In the genomic region with DNA sequence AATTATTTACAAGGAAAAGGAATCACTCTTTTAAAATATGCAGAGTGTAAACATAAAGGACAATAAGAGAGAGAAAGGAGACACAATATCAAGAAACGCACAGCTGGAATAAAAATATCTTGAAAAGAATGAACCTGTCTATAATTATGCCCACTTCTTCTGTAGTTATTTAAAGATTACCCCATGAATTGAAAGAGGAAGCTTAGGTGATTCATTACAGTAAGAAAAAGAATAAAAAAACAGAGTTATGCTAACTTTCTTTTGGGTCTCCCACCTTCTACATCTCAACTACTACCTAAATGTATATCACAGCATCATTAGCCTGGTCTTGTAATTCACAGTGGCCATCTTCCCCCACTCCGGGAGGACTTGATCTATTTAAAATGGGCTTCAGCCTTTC, we compare ENCODE assay signal across 22 cellular contexts.
DNase-seq lines count a peak whose midpoint lies in the region; ATAC-seq and TF ChIP-seq lines count a peak whose summit lies in the region.
"Had no signal": no experiment of that assay in that cellular context is flagged by ENCODE, and none has a peak within 500 bp of the region (broad histone marks: within the 10 kb centered on the region; RNA-seq: fewer than 3 reads in every experiment).

No MANE protein-coding gene starts in this region.

- no peak overlapping the region for H2AFZ ChIP-seq in Karpas-422 (ENCODE audit: low read length)
- no peak overlapping the region for H2AFZ ChIP-seq in smooth muscle cell (ENCODE audit: low read depth)

- peaks cover 33 to 50% (median 40%) of the 10 kb centered on the region in 10 experiments for H3K4me1 ChIP-seq in BLaER1 treated with 17β-estradiol and CSF1 and Interleukin-3, amounts not matched to agents 10 nM and 100 nM
- H3K4me1 ChIP-seq in Karpas-422 (ENCODE audit: low read length), result peaks cover 18% of the 10 kb centered on the region
- no peaks in the 10 kb centered on the region for H3K4me1 ChIP-seq in smooth muscle cell (ENCODE audit: low read depth)
- H3K4me1 ChIP-seq: ascending aorta, SJCRH30, stomach, tibial nerve had no signal

- H4K20me1 ChIP-seq in BLaER1 treated with 17β-estradiol and CSF1 and Interleukin-3, amounts not matched to agents 10 nM and 100 nM, result no peaks in the 10 kb centered on the region
- H4K20me1 ChIP-seq in Karpas-422 (ENCODE audit: insufficient read depth, low read depth, low read length) (no peaks in the 10 kb centered on the region), smooth muscle cell (ENCODE audit: low read depth) (no peaks in the 10 kb centered on the region)

- TF ChIP-seq CTCF in GM12864 (IDR thresholded peaks at IDR 0.05; ENCODE audit: low read depth, low read length, missing control alignments) (no peak), activated B cell treated with CpG ODN at 0.5 μM for 24 hours (IDR thresholded peaks at IDR 0.05) (no peak), smooth muscle cell (IDR thresholded peaks at IDR 0.05; ENCODE audit: borderline replicate concordance, insufficient read depth, poor library complexity, severe bottlenecking) (no peak)

- H3K36me3 ChIP-seq in BLaER1 treated with 17β-estradiol and CSF1 and Interleukin-3, amounts not matched to agents 10 nM and 100 nM, result no peaks in the 10 kb centered on the region
- H3K36me3 ChIP-seq in Karpas-422 (ENCODE audit: insufficient read depth, low read length), result no peaks in the 10 kb centered on the region
- H3K36me3 ChIP-seq in smooth muscle cell (ENCODE audit: low read depth), result no peaks in the 10 kb centered on the region
- H3K36me3 ChIP-seq: ascending aorta, MG63, SJCRH30, stomach, tibial nerve had no signal

- WGBS in smooth muscle cell (ENCODE audit: low lambda C conversion rate), result 86% methylated on average over 2 of the region's 2 CpGs

- peak; percentile 23 for ATAC-seq in activated B cell treated with CpG ODN at 0.5 μM for 24 hours (ENCODE audit: low read depth)

- H3K4me1 Mint-ChIP-seq in activated B cell treated with CpG ODN at 0.5 μM for 24 hours, result peaks cover 81% of the 10 kb centered on the region

- peak overlapping the region; percentile 88 for H3K27ac Mint-ChIP-seq in activated B cell treated with CpG ODN at 0.5 μM for 24 hours
- H3K27ac Mint-ChIP-seq: activated naive CD4-positive, alpha-beta T cell treated with anti-CD3 and anti-CD28 coated beads, Interleukin-2, amount 10 ng/mL, durations not matched to agents 7 days and 5 days; CD8-positive, alpha-beta memory T cell had no signal

- H3K4me3 ChIP-seq in BLaER1 treated with 17β-estradiol and CSF1 and Interleukin-3, amounts not matched to agents 10 nM and 100 nM, result no peak overlapping the region
- H3K4me3 ChIP-seq in GM12864 (ENCODE audit: low read depth, low read length), result peak overlapping the region; percentile 3; the same call in 1 of the 2 replicates
- H3K4me3 ChIP-seq in Karpas-422 (ENCODE audit: low read length), result no peak overlapping the region
- H3K4me3 ChIP-seq in smooth muscle cell, result no peak overlapping the region
- H3K4me3 ChIP-seq: ascending aorta, MG63, SJCRH30, stomach, tibial nerve had no signal

- CTCF ChIA-PET in activated B cell treated with CpG ODN at 0.5 μM for 24 hours (lab: Charles Lee), result interaction anchor here (0.5 to 1.9 kb wide), 4 partner anchors 137 to 183 kb away, joined by 3 to 9 read pairs (median 4); no protein-coding TSS in a partner anchor

- peaks cover 10% of the 10 kb centered on the region for H3K36me3 Mint-ChIP-seq in activated B cell treated with CpG ODN at 0.5 μM for 24 hours (ENCODE audit: low read depth)
- H3K36me3 Mint-ChIP-seq: activated naive CD4-positive, alpha-beta T cell treated with anti-CD3 and anti-CD28 coated beads, Interleukin-2, amount 10 ng/mL, durations not matched to agents 7 days and 5 days; CD8-positive, alpha-beta memory T cell had no signal

- H3K9me3 ChIP-seq in BLaER1 treated with 17β-estradiol and CSF1 and Interleukin-3, amounts not matched to agents 10 nM and 100 nM (replicated peaks in 1 of 11), result no peaks in the 10 kb centered on the region
- H3K9me3 ChIP-seq in Karpas-422 (ENCODE audit: low read length) (no peaks in the 10 kb centered on the region), smooth muscle cell (replicated peaks; ENCODE audit: low read depth) (no peaks in the 10 kb centered on the region)
- H3K9me3 ChIP-seq: ascending aorta, MG63, SJCRH30, stomach, tibial nerve had no signal

- peak overlapping the region; percentile 84 for H3K4me3 Mint-ChIP-seq in activated B cell treated with CpG ODN at 0.5 μM for 24 hours
- H3K4me3 Mint-ChIP-seq: activated naive CD4-positive, alpha-beta T cell treated with anti-CD3 and anti-CD28 coated beads, Interleukin-2, amount 10 ng/mL, durations not matched to agents 7 days and 5 days; CD8-positive, alpha-beta memory T cell had no signal

- intact Hi-C loops in activated B cell treated with CpG ODN at 0.5 μM for 24 hours (cut with micrococcal nuclease), result loop anchor here (2.0 kb wide), 2 partner anchors 18 to 78 kb away; no protein-coding TSS in a partner anchor

- peak overlapping the region; percentile 12 to 74 (median 62); a peak in 18 of 22 replicates for H3K4me2 ChIP-seq in BLaER1 treated with 17β-estradiol and CSF1 and Interleukin-3, amounts not matched to agents 10 nM and 100 nM
- H3K4me2 ChIP-seq in Karpas-422 (ENCODE audit: low read depth, low read length, poor library complexity, severe bottlenecking) (peak overlapping the region; percentile 9), smooth muscle cell (no peak overlapping the region)

- H3K9ac ChIP-seq in BLaER1 treated with 17β-estradiol and CSF1 and Interleukin-3, amounts not matched to agents 10 nM and 100 nM, result no peak overlapping the region
- no peak overlapping the region for H3K9ac ChIP-seq in Karpas-422 (ENCODE audit: low read length)
- no peak overlapping the region for H3K9ac ChIP-seq in smooth muscle cell (ENCODE audit: low read depth)

- H3K27me3 ChIP-seq in BLaER1 treated with 17β-estradiol and CSF1 and Interleukin-3, amounts not matched to agents 10 nM and 100 nM, result no peaks in the 10 kb centered on the region
- no peaks in the 10 kb centered on the region for H3K27me3 ChIP-seq in Karpas-422 (ENCODE audit: low read length)
- peaks cover 25% of the 10 kb centered on the region for H3K27me3 ChIP-seq in smooth muscle cell (ENCODE audit: low read depth)
- H3K27me3 ChIP-seq: ascending aorta, MG63, SJCRH30, stomach, tibial nerve had no signal

- H3F3A ChIP-seq in smooth muscle cell (ENCODE audit: low read depth), result no peaks in the 10 kb centered on the region

- H3K27ac ChIP-seq in BLaER1 treated with 17β-estradiol and CSF1 and Interleukin-3, amounts not matched to agents 10 nM and 100 nM, result no peak overlapping the region
- H3K27ac ChIP-seq in Karpas-422 (ENCODE audit: low read length), result no peak overlapping the region
- H3K27ac ChIP-seq in smooth muscle cell (ENCODE audit: low read depth), result no peak overlapping the region
- H3K27ac ChIP-seq: ascending aorta, SJCRH30, stomach, tibial nerve had no signal

- no peaks in the 10 kb centered on the region for H3K79me2 ChIP-seq in Karpas-422 (ENCODE audit: low read length)
- H3K79me2 ChIP-seq in smooth muscle cell (ENCODE audit: low read depth), result no peaks in the 10 kb centered on the region

- DNase-seq in GM12864 (ENCODE audit: low read depth) (peak; percentile 39), Karpas-422 (no peak), activated B cell treated with CpG ODN at 0.5 μM for 24 hours (no peak), NCI-H774 (lab: John Stamatoyannopoulos, UW) (no peak), NCI-H2029 treated with DMSO at 0.1 percent for 48 hours (lab: John Stamatoyannopoulos, UW) (no peak), NCI-H510A treated with DMSO at 0.1 percent for 48 hours (lab: John Stamatoyannopoulos, UW) (no peak), smooth muscle cell (lab: John Stamatoyannopoulos, UW; ENCODE audit: unreplicated experiment) (no peak)
- DNase-seq: activated CD4-positive, alpha-beta T cell treated with anti-CD3 and anti-CD28 coated beads for 48 hours; activated naive CD4-positive, alpha-beta T cell treated with anti-CD3 and anti-CD28 coated beads, Interleukin-2, amount 10 ng/mL, durations not matched to agents 7 days and 5 days; CD8-positive, alpha-beta memory T cell; central memory CD4-positive, alpha-beta T cell; dermis blood vessel endothelial cell; DMS53; GF-D8; MG63; NCI-H1694 treated with DMSO at 0.1 percent for 48 hours; SJCRH30; small intestine; stomach had no signal

- POLR2A ChIA-PET in activated B cell treated with CpG ODN at 0.5 μM for 24 hours (lab: Charles Lee), result interaction anchor here (0.6 to 11.7 kb wide), 13 partner anchors 31 to 550 kb away, joined by 3 to 157 read pairs (median 4); a partner anchor contains a TSS

- H3K9me3 Mint-ChIP-seq in activated B cell treated with CpG ODN at 0.5 μM for 24 hours, result no peaks in the 10 kb centered on the region
- H3K9me3 Mint-ChIP-seq: activated naive CD4-positive, alpha-beta T cell treated with anti-CD3 and anti-CD28 coated beads, Interleukin-2, amount 10 ng/mL, durations not matched to agents 7 days and 5 days; CD8-positive, alpha-beta memory T cell had no signal

- H3K9me2 ChIP-seq in Karpas-422 (replicated peaks; ENCODE audit: insufficient read depth, low read length), result no peaks in the 10 kb centered on the region

- no peaks in the 10 kb centered on the region for H3K27me3 Mint-ChIP-seq in activated B cell treated with CpG ODN at 0.5 μM for 24 hours
- H3K27me3 Mint-ChIP-seq: activated naive CD4-positive, alpha-beta T cell treated with anti-CD3 and anti-CD28 coated beads, Interleukin-2, amount 10 ng/mL, durations not matched to agents 7 days and 5 days had no signal
